In genomic region chr2:206989306-206989705, GRCh38 we compare ENCODE assay signal across 8 cellular contexts. TPM values are rescaled to one million over a fixed set of nuclear protein-coding genes. Genes with fewer than 3 reads are reported as not detected.
DNase-seq lines count a peak whose midpoint lies in the region; ATAC-seq and TF ChIP-seq lines count a peak whose summit lies in the region.

No MANE protein-coding gene starts in this region.

- TF ChIP-seq CTCF in VCaP (conservative IDR thresholded peaks at IDR 0.05) (peak; percentile 71), heart right ventricle (IDR thresholded peaks at IDR 0.05) (peak; percentile 38 to 80 (median 74))

- H3K4me1 ChIP-seq in heart right ventricle, result peaks cover 0 to 12% (median 0%) of the 10 kb centered on the region in 9 donors

- DNase-seq in NOMO-1 (lab: John Stamatoyannopoulos, UW; ENCODE audit: unreplicated experiment in 2 of 2) (peak; percentile 34 to 42), NOMO-1 treated with dmso at 0.1 percent for 144 hours (lab: John Stamatoyannopoulos, UW; ENCODE audit: unreplicated experiment) (no peak), HPDE6-E6E7 (ENCODE audit: extremely low spot score) (peak; percentile 47), heart right ventricle (peak in 1 of 2 donors; percentile 27), DMS153 treated with DMSO at 0.1 percent for 48 hours (lab: John Stamatoyannopoulos, UW; ENCODE audit: unreplicated experiment) (no peak)
- peak; percentile 3 for DNase-seq in stimulated activated CD8-positive, alpha-beta memory T cell treated with anti-CD3 and anti-CD28 coated beads, Interleukin-15, amount 100 ng/mL, for 24 hours (ENCODE audit: low read depth)

- no peaks in the 10 kb centered on the region for H3K36me3 ChIP-seq in heart right ventricle

- intact Hi-C loops in heart right ventricle (cut with DNase I), result loop anchor here in 9 of 10 donors (2.0 to 10.0 kb wide), 11 partner anchors 145 to 483 kb away; partner anchors contain the start of gene KLF7 (in 3 of the 9)

- H3K27ac ChIP-seq in VCaP, result no peak overlapping the region
- H3K27ac ChIP-seq in heart right ventricle, result no peak overlapping the region

- H3K27me3 ChIP-seq in heart right ventricle, result no peaks in the 10 kb centered on the region

- no peak overlapping the region for H3K4me3 ChIP-seq in heart right ventricle

- ATAC-seq in GM19467 (IDR thresholded peaks at IDR 0.05; ENCODE audit: unreplicated experiment), result peak; percentile 67
- ATAC-seq in heart right ventricle, result peak in 7 of 8 donors; percentile 52 to 88 (median 82)

- no peaks in the 10 kb centered on the region for H3K9me3 ChIP-seq in heart right ventricle

- 37 to 42% methylated on average over 6 of the region's 6 CpGs for WGBS in heart right ventricle, 2 donors

RNA-seq across cellular contexts. Expression of gene CPO, which starts 50.0 kb away (rescaled TPM):
- total RNA-seq in heart right ventricle, result under 1 TPM in 3 of 10 donors, not detected in 7; 0.35 to 0.46 (median 0.35) TPM
- polyA plus RNA-seq in heart right ventricle, result under 1 TPM; 0.07 to 0.59 TPM

Comparison
In these comparisons a context has a peak if more than half of its experiments do, and no peak if none do; other contexts are left out.
1. DNase-seq: peak in NOMO-1 (2 of 2), HPDE6-E6E7 (single experiment) and stimulated activated CD8-positive, alpha-beta memory T cell treated with anti-CD3 and anti-CD28 coated beads, Interleukin-15, amount 100 ng/mL, for 24 hours (single experiment); none in NOMO-1 treated with dmso at 0.1 percent for 144 hours (single experiment) and DMS153 treated with DMSO at 0.1 percent for 48 hours (single experiment).